13 cellular contexts compared by ENCODE assay signal in genomic region chr5:151174612-151175101, GRCh38. TPM values are rescaled to one million over a fixed set of nuclear protein-coding genes. Genes with fewer than 3 reads are reported as not detected.
DNase-seq lines count a peak whose midpoint lies in the region; ATAC-seq and TF ChIP-seq lines count a peak whose summit lies in the region.
"Had no signal": no experiment of that assay in that cellular context is flagged by ENCODE, and none has a peak within 500 bp of the region (broad histone marks: within the 10 kb centered on the region; RNA-seq: fewer than 3 reads in every experiment).

No MANE protein-coding gene starts in this region.

- no peak overlapping the region for H3K27ac ChIP-seq in hepatocyte
- H3K27ac ChIP-seq: HL-60 had no signal

- no peaks in the 10 kb centered on the region for H3K79me2 ChIP-seq in hepatocyte

- H3K4me1 ChIP-seq in skeletal muscle satellite cell (ENCODE audit: control insufficient read depth, insufficient read depth, low read length) (peaks cover 6% of the 10 kb centered on the region), hepatocyte (ENCODE audit: insufficient read depth) (no peaks in the 10 kb centered on the region)

- intact Hi-C loops in left ventricle myocardium superior (cut with micrococcal nuclease): no loop called here

- no peak for TF ChIP-seq CTCF in hepatocyte (IDR thresholded peaks at IDR 0.05; ENCODE audit: poor library complexity)

- DNase-seq in DMS153 treated with DMSO at 0.1 percent for 48 hours (lab: John Stamatoyannopoulos, UW; ENCODE audit: unreplicated experiment) (peak; percentile 16), NCI-H510A (lab: John Stamatoyannopoulos, UW) (peak; percentile 38), left ventricle myocardium superior (peak; percentile 42), hepatocyte (ENCODE audit: low spot score) (no peak), 8988T (no peak)
- DNase-seq: aorta; NCI-H1092 treated with DMSO at 0.1 percent for 48 hours; stimulated activated CD4-positive, alpha-beta T cell treated with anti-CD3 and anti-CD28 coated beads, Interleukin-1b, Interleukin-23, amount 100 ng/mL, for 48 hours; T1000 had no signal

- H3K27me3 ChIP-seq in skeletal muscle satellite cell (ENCODE audit: control insufficient read depth, insufficient read depth, low read length): peaks cover 18% of the 10 kb centered on the region
- H3K27me3 ChIP-seq in hepatocyte: no peaks in the 10 kb centered on the region

- H3K4me2 ChIP-seq in skeletal muscle satellite cell (ENCODE audit: low read length) (peak overlapping the region; percentile 78), hepatocyte (no peak overlapping the region)

- H2AFZ ChIP-seq in hepatocyte: no peak overlapping the region

- H3K9me3 ChIP-seq in skeletal muscle satellite cell (replicated peaks; ENCODE audit: low read length) (no peaks in the 10 kb centered on the region), hepatocyte (ENCODE audit: low read depth) (no peaks in the 10 kb centered on the region)

- WGBS in hepatocyte (ENCODE audit: low lambda C conversion rate, missing lambda C conversion rate): 88% methylated on average over 11 of the region's 15 CpGs

- peak overlapping the region; percentile 60 for H3K4me3 ChIP-seq in skeletal muscle satellite cell (ENCODE audit: low read length)
- no peak overlapping the region for H3K4me3 ChIP-seq in hepatocyte

- H3K9me2 ChIP-seq in hepatocyte (replicated peaks; ENCODE audit: insufficient read depth): no peaks in the 10 kb centered on the region

- H3K9ac ChIP-seq in skeletal muscle satellite cell (ENCODE audit: low read depth, low read length): no peak overlapping the region

- ATAC-seq in left ventricle myocardium superior (peak; percentile 55), GM21515 (IDR thresholded peaks at IDR 0.05; ENCODE audit: unreplicated experiment) (no peak), GM19467 (IDR thresholded peaks at IDR 0.05; ENCODE audit: unreplicated experiment) (no peak)

- H3K36me3 ChIP-seq in skeletal muscle satellite cell (ENCODE audit: insufficient read depth, low read length): no peaks in the 10 kb centered on the region
- H3K36me3 ChIP-seq in hepatocyte (replicated peaks; ENCODE audit: insufficient read depth, low read depth): no peaks in the 10 kb centered on the region

- H4K20me1 ChIP-seq in hepatocyte (ENCODE audit: insufficient read depth, poor library complexity, severe bottlenecking): no peaks in the 10 kb centered on the region

RNA-seq across cellular contexts. Expression of gene ANXA6, which starts 17.1 kb away (rescaled TPM):
- total RNA-seq in left ventricle myocardium superior (214 TPM), hepatocyte (148 and 152 TPM in 2 replicates)
- 324 and 407 TPM in 2 replicates for total RNA-seq in skeletal muscle satellite cell (2012; rRNA removed)
- 116 and 122 TPM in 2 replicates for polyA plus RNA-seq in hepatocyte

RNA-seq across cellular contexts. Expression of gene CCDC69, which starts 49.2 kb away (rescaled TPM):
- total RNA-seq in left ventricle myocardium superior (178 TPM), hepatocyte (22.4 and 28.7 TPM in 2 replicates)
- 1.3 and 1.5 TPM in 2 replicates for total RNA-seq in skeletal muscle satellite cell (2012; rRNA removed)
- polyA plus RNA-seq in hepatocyte: 23.6 and 27.3 TPM in 2 replicates

Comparison
In these comparisons a context has a peak if more than half of its experiments do, and no peak if none do; other contexts are left out.
1. DNase-seq: peak in DMS153 treated with DMSO at 0.1 percent for 48 hours (single experiment), NCI-H510A (single experiment) and left ventricle myocardium superior (single experiment); none in hepatocyte (single experiment) and 8988T (single experiment).